Comparison of ENCODE assay signal across 6 cellular contexts in genomic region chrX:66090004-66090403, GRCh38. TPM values are rescaled to one million over a fixed set of nuclear protein-coding genes. Genes with fewer than 3 reads are reported as not detected.
"Had no signal": no experiment of that assay in that cellular context is flagged by ENCODE, and none has a peak within 500 bp of the region (broad histone marks: within the 10 kb centered on the region; RNA-seq: fewer than 3 reads in every experiment).

No MANE protein-coding gene starts in this region.

RNA-seq across cellular contexts. Expression of gene VSIG4, which starts 50.1 kb away (rescaled TPM):
- total RNA-seq: activated CD4-positive, alpha-beta T cell treated with anti-CD3 and anti-CD28 coated beads, Interleukin-2, amount 10 ng/mL, durations not matched to agents 7 days and 5 days; activated CD8-positive, alpha-beta memory T cell treated with anti-CD3 and anti-CD28 coated beads, Interleukin-2, amount 10 ng/mL, durations not matched to agents 7 days and 5 days; activated naive CD4-positive, alpha-beta T cell treated with anti-CD3 and anti-CD28 coated beads for 36 hours; activated naive CD8-positive, alpha-beta T cell treated with anti-CD3 and anti-CD28 coated beads for 36 hours; T-helper 1 cell treated with Interleukin-12 subunit alpha and Interleukin-12 subunit beta and Interleukin-4 antibody, amounts not matched to agents 30 ng/mL and 1 ng/mL, for 36 hours; T-helper 2 cell treated with Interferon-gamma antibody and Interleukin-4, amounts not matched to agents 100 ng/mL and 5 ng/mL, for 36 hours had no signal
